Comparison of ENCODE assay signal across 18 cellular contexts in the genomic region with DNA sequence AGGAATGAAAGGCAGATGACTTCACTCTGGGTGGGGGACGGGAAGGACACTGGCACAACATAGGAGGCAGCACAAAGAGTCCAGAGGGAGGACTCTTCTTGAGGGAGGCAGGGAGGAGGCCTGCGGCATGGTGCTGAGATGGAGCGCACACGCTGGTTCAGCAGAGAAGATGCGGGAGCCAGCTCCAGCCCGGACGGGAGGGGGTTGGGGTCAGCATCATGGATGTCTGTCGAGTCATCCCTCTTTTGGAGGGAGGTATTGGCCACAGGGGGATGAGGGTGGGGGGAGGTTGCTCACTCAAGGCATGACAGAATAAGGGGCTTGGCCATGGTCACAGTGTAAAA.
"Had no signal": no experiment of that assay in that cellular context is flagged by ENCODE, and none has a peak within 500 bp of the region (broad histone marks: within the 10 kb centered on the region; RNA-seq: fewer than 3 reads in every experiment).

No MANE protein-coding gene starts in this region.

- H3K4me3 Mint-ChIP-seq: activated naive CD4-positive, alpha-beta T cell treated with anti-CD3 and anti-CD28 coated beads, Interleukin-2, amount 50 U/mL, for 24 hours; activated T-cell treated with anti-CD3 and anti-CD28 coated beads, Interleukin-2, amount 50 U/mL, for 4 hours had no signal

- H3K27me3 ChIP-seq: right atrium auricular region had no signal

- H3K4me2 ChIP-seq: smooth muscle cell had no signal

- ATAC-seq: activated T-cell treated with anti-CD3 and anti-CD28 coated beads, Interleukin-2, amount 50 U/mL, for 4 hours had no signal

- H3K9me3 Mint-ChIP-seq: activated naive CD4-positive, alpha-beta T cell treated with anti-CD3 and anti-CD28 coated beads, Interleukin-2, amount 50 U/mL, for 24 hours; activated T-cell treated with anti-CD3 and anti-CD28 coated beads, Interleukin-2, amount 50 U/mL, for 4 hours had no signal

- FAIRE-seq: endothelial cell of umbilical vein had no signal

- H3K27me3 Mint-ChIP-seq: activated naive CD4-positive, alpha-beta T cell treated with anti-CD3 and anti-CD28 coated beads, Interleukin-2, amount 50 U/mL, for 24 hours had no signal

- H3K9me3 ChIP-seq: right atrium auricular region had no signal

- H3K4me3 ChIP-seq: right atrium auricular region, smooth muscle cell had no signal

- DNase-seq: activated CD4-positive, alpha-beta T cell treated with anti-CD3 and anti-CD28 coated beads, Interleukin-2, amount 50 U/mL, for 48 hours; activated CD4-positive, CD25-positive, alpha-beta regulatory T cell treated with anti-CD3 and anti-CD28 coated beads, Interleukin-2, amount 50 U/mL, for 72 hours; activated effector memory CD4-positive, alpha-beta T cell treated with Interleukin-2 at 50 U/mL for 16 hours; activated T-cell treated with anti-CD3 and anti-CD28 coated beads, Interleukin-2, amount 50 U/mL, for 4 hours; central memory CD4-positive, alpha-beta T cell; cortex of kidney; effector CD4-positive, alpha-beta T cell; foreskin fibroblast; posterior cingulate gyrus; stimulated activated CD4-positive, alpha-beta T cell treated with anti-CD3 and anti-CD28 coated beads, Interleukin-4, amount 100 ng/mL, for 4 hours; stimulated activated CD8-positive, alpha-beta memory T cell treated with anti-CD3 and anti-CD28 coated beads, Interleukin-4, amount 100 ng/mL, for 48 hours; stimulated activated naive CD4-positive, alpha-beta T cell treated with Interleukin-2 at 50 U/mL for 16 hours; substantia nigra; trophoblast cell had no signal

- H3K27ac Mint-ChIP-seq: activated naive CD4-positive, alpha-beta T cell treated with anti-CD3 and anti-CD28 coated beads, Interleukin-2, amount 50 U/mL, for 24 hours had no signal
